Comparison of ENCODE assay signal across 8 cellular contexts in the genomic region with DNA sequence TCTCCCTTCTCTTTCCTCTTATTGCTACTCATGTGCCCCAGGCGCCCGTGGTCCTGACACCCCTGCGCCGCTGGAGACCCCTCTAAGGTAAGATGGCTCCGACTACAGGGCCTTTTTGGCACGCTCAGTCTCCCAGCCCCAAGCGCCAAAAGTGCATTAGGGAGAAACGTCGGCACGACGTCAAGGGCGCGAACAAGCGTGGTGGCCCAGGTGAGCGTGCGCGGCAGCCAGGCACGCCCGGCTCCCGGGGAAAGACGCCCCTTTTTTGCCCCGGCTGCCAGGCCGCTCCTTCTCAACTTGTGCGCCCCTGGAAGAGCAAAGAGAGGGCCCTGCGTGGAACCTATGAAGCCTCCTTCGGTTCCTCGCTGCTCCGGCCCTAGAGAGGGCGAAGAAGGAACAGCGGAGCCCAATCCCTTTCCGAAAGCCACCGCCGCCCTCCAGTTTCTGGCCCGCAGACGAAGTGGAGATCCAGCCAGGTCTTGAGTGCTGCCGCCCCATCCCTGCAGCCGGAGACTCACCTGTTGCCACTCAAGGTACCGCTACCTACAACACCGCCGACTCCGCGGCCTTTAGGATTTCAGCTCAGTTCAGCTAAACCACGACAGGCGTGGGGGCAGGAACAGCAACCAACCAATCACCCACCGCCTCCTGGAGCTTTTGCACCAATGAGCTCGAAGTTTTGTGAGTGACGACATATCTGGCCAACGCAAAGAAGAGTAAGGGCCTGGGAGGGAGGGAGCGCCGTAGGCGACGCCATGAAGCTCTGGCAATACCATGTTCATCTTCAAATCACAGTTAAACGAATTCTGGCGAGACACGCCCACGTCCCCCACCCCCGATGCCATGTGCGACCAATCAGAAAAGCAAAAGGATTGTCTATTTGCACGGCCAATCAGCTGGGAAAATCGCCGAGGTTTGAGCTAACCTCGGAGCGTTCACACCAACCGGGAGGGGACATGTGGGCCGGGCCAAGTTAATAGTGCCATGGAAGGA. TPM values are rescaled to one million over a fixed set of nuclear protein-coding genes. Genes with fewer than 3 reads are reported as not detected.
DNase-seq lines count a peak whose midpoint lies in the region; ATAC-seq and TF ChIP-seq lines count a peak whose summit lies in the region.
"Not testable (repeated sequence)": the region's sequence is repeated elsewhere in the genome, so short reads cannot be mapped to it uniquely, and the experiment has no call there.

TSS of gene ARL17A (minus strand) at position 609 of the 993 bp plus-strand sequence. CDS start 3,369 bp downstream, outside the sequence.

- H2AFZ ChIP-seq in neural progenitor cell (replicated peaks) = not testable (repeated sequence)

- not testable (repeated sequence) for H3K4me1 ChIP-seq in CD8-positive, alpha-beta T cell (ENCODE audit: insufficient read depth, low read length); neural progenitor cell

- not testable (repeated sequence) for H3K36me3 ChIP-seq in CD8-positive, alpha-beta T cell (ENCODE audit: insufficient read depth, low read length); neural progenitor cell

- not testable (repeated sequence) for H3K9me3 ChIP-seq in CD8-positive, alpha-beta T cell (ENCODE audit: low read length); neural progenitor cell (ENCODE audit: low read depth)

- H3K36me3 Mint-ChIP-seq in CD8-positive, alpha-beta T cell; neural progenitor cell: not testable (repeated sequence)

- H3K79me2 ChIP-seq in neural progenitor cell (ENCODE audit: low read depth) = not testable (repeated sequence)

- intact Hi-C loops in CD8-positive, alpha-beta T cell (cut with DNase I, micrococcal nuclease) = not testable (repeated sequence)

- not testable (repeated sequence) for H3K4me1 Mint-ChIP-seq in CD8-positive, alpha-beta T cell (ENCODE audit: low read depth); neural progenitor cell

- H3K4me3 Mint-ChIP-seq in CD8-positive, alpha-beta T cell = peak within 1 kb of the TSS; percentile 42
- H3K4me3 Mint-ChIP-seq in neural progenitor cell = not testable (repeated sequence)

- H4K20me1 ChIP-seq in neural progenitor cell (ENCODE audit: low read depth) = not testable (repeated sequence)

- not testable (repeated sequence) for H3K27me3 ChIP-seq in CD8-positive, alpha-beta T cell (ENCODE audit: insufficient read depth, low read length); neural progenitor cell

- ATAC-seq in CD8-positive, alpha-beta T cell = peak; percentile 89
- ATAC-seq in GM21381 (IDR thresholded peaks at IDR 0.05; ENCODE audit: unreplicated experiment) (peak; percentile 92), HG03135 (IDR thresholded peaks at IDR 0.05; ENCODE audit: unreplicated experiment) (peak; percentile 91)

- H3K4me3 ChIP-seq in CD8-positive, alpha-beta T cell (ENCODE audit: low read depth, low read length); neural progenitor cell: not testable (repeated sequence)
- H3K4me3 ChIP-seq in fibroblast of pulmonary artery (replicated peaks; ENCODE audit: low read depth, low read length) = peak within 1 kb of the TSS; percentile 19

- POLR2A ChIA-PET in CD8-positive, alpha-beta T cell (lab: Charles Lee) = not testable (repeated sequence)

- H3K27me3 Mint-ChIP-seq in CD8-positive, alpha-beta T cell (ENCODE audit: low read depth); neural progenitor cell (ENCODE audit: insufficient read depth, low read depth): not testable (repeated sequence)

- H3K27ac ChIP-seq in CD8-positive, alpha-beta T cell (ENCODE audit: low read depth, low read length); neural progenitor cell: not testable (repeated sequence)

- H3K27ac Mint-ChIP-seq in CD8-positive, alpha-beta T cell; neural progenitor cell: not testable (repeated sequence)

- H3K9me3 Mint-ChIP-seq in CD8-positive, alpha-beta T cell; neural progenitor cell: not testable (repeated sequence)

- H3F3A ChIP-seq in neural progenitor cell (ENCODE audit: low read depth) = not testable (repeated sequence)

- H3K9ac ChIP-seq in neural progenitor cell = not testable (repeated sequence)

- TF ChIP-seq CTCF in CD8-positive, alpha-beta T cell (IDR thresholded peaks at IDR 0.05); fibroblast of pulmonary artery (IDR thresholded peaks at IDR 0.05; ENCODE audit: low read length, missing control alignments); neural progenitor cell (IDR thresholded peaks at IDR 0.05): not testable (repeated sequence)

- DNase-seq in CD8-positive, alpha-beta T cell = peak; percentile 54 to 90 (median 65)
- peak in 4 of 5 experiments; percentile 33 to 86 (median 68) for DNase-seq in T-helper 2 cell
- peak; percentile 46 for DNase-seq in activated T-helper 9 cell treated with anti-CD3 and anti-CD28 coated beads, Interleukin-2, amount 50 U/mL, for 16 hours (ENCODE audit: low read depth)
- DNase-seq in fibroblast of pulmonary artery (ENCODE audit: low read depth); neural progenitor cell (ENCODE audit: low spot score): not testable (repeated sequence)
- peak; percentile 46 for DNase-seq in stimulated activated CD8-positive, alpha-beta memory T cell treated with anti-CD3 and anti-CD28 coated beads, Interleukin-15, amount 100 ng/mL, for 1 hour (ENCODE audit: low read depth)

- H3K4me2 ChIP-seq in neural progenitor cell = not testable (repeated sequence)

- CTCF ChIA-PET in CD8-positive, alpha-beta T cell (lab: Charles Lee) = not testable (repeated sequence)

RNA-seq across cellular contexts. Expression of gene ARL17A, which starts in this region (rescaled TPM):
- total RNA-seq in CD8-positive, alpha-beta T cell = 10 to 100 TPM; 17.9 to 20.4 TPM
- 11.2 and 12.4 TPM in 2 replicates for total RNA-seq in neural progenitor cell (ENCODE audit: low replicate concordance)
